Comparison of ENCODE assay signal across 9 cellular contexts in the genomic region with DNA sequence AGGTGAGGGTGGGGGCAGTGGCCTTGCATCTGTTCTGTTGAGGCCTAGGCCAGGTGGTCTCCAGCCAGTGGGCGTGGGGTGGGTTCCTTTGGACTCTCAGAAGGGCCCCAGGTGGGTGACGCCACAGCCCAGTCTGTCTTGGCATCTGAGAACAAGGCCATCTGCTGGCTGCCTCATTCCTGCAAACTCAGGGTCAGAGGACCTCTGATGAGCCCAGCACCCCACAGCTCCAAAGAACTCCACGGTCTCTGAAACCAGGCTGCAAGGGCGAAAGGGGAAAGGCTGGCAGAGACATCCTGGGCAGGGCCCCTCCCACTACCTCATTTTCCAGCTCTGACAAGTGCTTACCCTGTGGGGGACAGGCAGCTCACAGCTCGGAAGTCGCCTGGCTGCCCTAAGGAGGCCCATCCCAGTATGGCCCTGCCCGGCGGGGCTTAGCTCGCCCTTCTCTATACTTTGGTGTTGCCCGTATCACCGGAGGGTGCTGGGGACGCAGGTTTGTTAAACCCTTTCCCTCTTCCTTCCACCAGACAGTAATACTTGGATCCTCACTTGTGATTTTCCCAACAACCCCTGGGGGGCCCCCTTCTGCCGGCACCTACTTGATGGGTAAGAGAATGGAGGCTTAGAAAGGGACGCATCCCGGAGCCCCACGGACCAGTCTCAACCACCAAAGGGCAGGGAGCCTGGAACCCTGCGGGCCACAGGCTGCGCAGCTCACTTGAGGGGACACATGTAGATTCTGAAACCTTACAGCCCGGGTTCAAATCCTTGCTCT. TPM values are rescaled to one million over a fixed set of nuclear protein-coding genes. Genes with fewer than 3 reads are reported as not detected.
A peak's percentile ranks its signal among the peaks of the same experiment; 100 is the strongest.
DNase-seq lines count a peak whose midpoint lies in the region; ATAC-seq and TF ChIP-seq lines count a peak whose summit lies in the region.
"Had no signal": no experiment of that assay in that cellular context is flagged by ENCODE, and none has a peak within 500 bp of the region (broad histone marks: within the 10 kb centered on the region; RNA-seq: fewer than 3 reads in every experiment).

No MANE protein-coding gene starts in this region.

- H3K27ac Mint-ChIP-seq in activated naive CD8-positive, alpha-beta T cell treated with anti-CD3 and anti-CD28 coated beads for 36 hours, result no peak overlapping the region

- H3K36me3 ChIP-seq in testis (ENCODE audit: low read depth, missing control alignments), result no peaks in the 10 kb centered on the region

- H3K4me3 ChIP-seq in testis, result peak overlapping the region in 1 of 2 donors; percentile 55
- H3K4me3 ChIP-seq: SK-N-MC had no signal

- peak in 2 of 3 experiments; percentile 1 to 13 for TF ChIP-seq CTCF in testis (IDR thresholded peaks at IDR 0.05)

- TF ChIP-seq EP300 in Ishikawa (IDR thresholded peaks at IDR 0.05; ENCODE audit: borderline replicate concordance), result no peak

- peak overlapping the region; percentile 50 for H3K4me3 Mint-ChIP-seq in activated naive CD8-positive, alpha-beta T cell treated with anti-CD3 and anti-CD28 coated beads for 36 hours

- intact Hi-C loops in testis (cut with DNase I; ENCODE audit: low total_unique reads), result no loop called here

- TF ChIP-seq RAD21 in Ishikawa (IDR thresholded peaks at IDR 0.05; ENCODE audit: low read depth), result 0 out of 2 replicates have a peak, but pooled peaks have one; percentile 21

- H3K9me3 ChIP-seq in testis, result no peaks in the 10 kb centered on the region

- 53 to 59% methylated on average over 13 to 19 of the region's 19 CpGs for WGBS in testis, 2 donors

- H3K36me3 Mint-ChIP-seq in activated naive CD8-positive, alpha-beta T cell treated with anti-CD3 and anti-CD28 coated beads for 36 hours, result no peaks in the 10 kb centered on the region

- peaks cover 27% of the 10 kb centered on the region for H3K27me3 Mint-ChIP-seq in activated naive CD8-positive, alpha-beta T cell treated with anti-CD3 and anti-CD28 coated beads for 36 hours

- DNase-seq in DMS 273 (lab: John Stamatoyannopoulos, UW; ENCODE audit: unreplicated experiment) (peak; percentile 81), iPS-NIHi7 (ENCODE audit: extremely low spot score) (peak; percentile 56), testis (peak; percentile 67)
- DNase-seq in activated naive CD8-positive, alpha-beta T cell treated with anti-CD3 and anti-CD28 coated beads for 36 hours, result peak; percentile 25
- DNase-seq in stimulated activated CD4-positive, alpha-beta T cell treated with anti-CD3 and anti-CD28 coated beads, Interleukin-4, amount 100 ng/mL, for 1 hour, result no peak
- DNase-seq in activated effector memory CD4-positive, alpha-beta T cell treated with anti-CD3 and anti-CD28 coated beads, Interleukin-2, amount 50 U/mL, for 16 hours, result no peak

- H3K4me1 Mint-ChIP-seq in activated naive CD8-positive, alpha-beta T cell treated with anti-CD3 and anti-CD28 coated beads for 36 hours, result peaks cover 11% of the 10 kb centered on the region

- no peak for TF ChIP-seq POLR2A in testis (IDR thresholded peaks at IDR 0.05)

- peak overlapping the region; percentile 64 to 74 for H3K27ac ChIP-seq in testis
- H3K27ac ChIP-seq: SK-N-MC had no signal

- no peak for ATAC-seq in HG03039 (IDR thresholded peaks at IDR 0.05; ENCODE audit: unreplicated experiment)

- no peaks in the 10 kb centered on the region for H3K27me3 ChIP-seq in testis

- peaks cover 22% of the 10 kb centered on the region for H3K4me1 ChIP-seq in testis

- no peaks in the 10 kb centered on the region for H3K9me3 Mint-ChIP-seq in activated naive CD8-positive, alpha-beta T cell treated with anti-CD3 and anti-CD28 coated beads for 36 hours

TF ChIP-seq in Ishikawa, 13 proteins besides CTCF, POLR2A, EP300 and RAD21:
- TF ChIP-seq CEBPB (IDR thresholded peaks at IDR 0.05) (no peak), NFIC (IDR thresholded peaks at IDR 0.05) (no peak), EGR1 (IDR thresholded peaks at IDR 0.05) (no peak), FOXM1 (IDR thresholded peaks at IDR 0.05; ENCODE audit: borderline replicate concordance, low read depth) (no peak), CREB1 (IDR thresholded peaks at IDR 0.05; ENCODE audit: low read depth) (no peak), ZBTB7A (IDR thresholded peaks at IDR 0.05; ENCODE audit: low read depth) (no peak), TEAD4 (IDR thresholded peaks at IDR 0.05) (no peak)
- TF ChIP-seq, protein P1, sequence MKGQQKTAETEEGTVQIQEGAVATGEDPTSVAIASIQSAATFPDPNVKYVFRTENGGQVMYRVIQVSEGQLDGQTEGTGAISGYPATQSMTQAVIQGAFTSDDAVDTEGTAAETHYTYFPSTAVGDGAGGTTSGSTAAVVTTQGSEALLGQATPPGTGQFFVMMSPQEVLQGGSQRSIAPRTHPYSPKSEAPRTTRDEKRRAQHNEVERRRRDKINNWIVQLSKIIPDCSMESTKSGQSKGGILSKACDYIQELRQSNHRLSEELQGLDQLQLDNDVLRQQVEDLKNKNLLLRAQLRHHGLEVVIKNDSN (IDR thresholded peaks at IDR 0.05), result no peak
TF ChIP-seq in Ishikawa: peak in this region for 0.

RNA-seq across cellular contexts. Expression of a gene that starts 10.9 kb away (rescaled TPM):
- total RNA-seq in activated naive CD8-positive, alpha-beta T cell treated with anti-CD3 and anti-CD28 coated beads for 36 hours, result not detected
- total RNA-seq in testis, result not detected
- polyA plus RNA-seq in testis (ENCODE audit: insufficient read depth, low read depth, low replicate concordance), result not detected

Comparison
In these comparisons a context has a peak if more than half of its experiments do, and no peak if none do; other contexts are left out.
1. DNase-seq: peak in DMS 273 (single experiment), activated naive CD8-positive, alpha-beta T cell treated with anti-CD3 and anti-CD28 coated beads for 36 hours (single experiment), iPS-NIHi7 (single experiment) and testis (single experiment); none in stimulated activated CD4-positive, alpha-beta T cell treated with anti-CD3 and anti-CD28 coated beads, Interleukin-4, amount 100 ng/mL, for 1 hour (single experiment) and activated effector memory CD4-positive, alpha-beta T cell treated with anti-CD3 and anti-CD28 coated beads, Interleukin-2, amount 50 U/mL, for 16 hours (single experiment).